In genomic region chr9:134502261-134503211, GRCh38 we compare ENCODE assay signal across 8 cellular contexts.
A peak's percentile ranks its signal among the peaks of the same experiment; 100 is the strongest.
DNase-seq lines count a peak whose midpoint lies in the region; ATAC-seq lines count a peak whose summit lies in the region.

No MANE protein-coding gene starts in this region.

- H2AFZ ChIP-seq in trophoblast cell (ENCODE audit: insufficient read depth, low read length, poor library complexity): peak overlapping the region; percentile 83

- POLR2A ChIA-PET in CD8-positive, alpha-beta memory T cell (lab: Charles Lee): no interaction called here

- no peaks in the 10 kb centered on the region for H3K36me3 Mint-ChIP-seq in CD8-positive, alpha-beta memory T cell

- peak overlapping the region; percentile 97 for H2AK5ac ChIP-seq in trophoblast cell (ENCODE audit: low read length)

- H3K79me1 ChIP-seq in trophoblast cell (ENCODE audit: low read length): peaks cover 20% of the 10 kb centered on the region

- H2BK12ac ChIP-seq in trophoblast cell (ENCODE audit: low read length): peak overlapping the region; percentile 91

- peak overlapping the region; percentile 92 for H3K14ac ChIP-seq in trophoblast cell (ENCODE audit: low read length)

- H3K27me3 ChIP-seq in SJCRH30: no peaks in the 10 kb centered on the region
- H3K27me3 ChIP-seq in trophoblast cell (ENCODE audit: insufficient read depth, low read length): peaks cover 7% of the 10 kb centered on the region
- no peaks in the 10 kb centered on the region for H3K27me3 ChIP-seq in CD8-positive, alpha-beta memory T cell (ENCODE audit: insufficient read depth, low read length, poor library complexity, severe bottlenecking)

- H3K36me3 ChIP-seq in SJCRH30 (no peaks in the 10 kb centered on the region), trophoblast cell (ENCODE audit: control insufficient read depth in 1 of 2, insufficient read depth in 2 of 2, low read length in 2 of 2) (peaks cover 0 to 3% of the 10 kb centered on the region in 2 experiments)
- H3K36me3 ChIP-seq in CD8-positive, alpha-beta memory T cell (ENCODE audit: insufficient read depth, low read length): no peaks in the 10 kb centered on the region

- H2BK120ac ChIP-seq in trophoblast cell (ENCODE audit: insufficient read depth, low read length, poor library complexity): peak overlapping the region; percentile 97

- H4K12ac ChIP-seq in trophoblast cell (ENCODE audit: low read depth, low read length): peak overlapping the region; percentile 56

- H3K9ac ChIP-seq in trophoblast cell (ENCODE audit: low read length): no peak overlapping the region

- peak overlapping the region; percentile 86 for H2BK5ac ChIP-seq in trophoblast cell (ENCODE audit: low read depth, low read length, poor library complexity)

- CTCF ChIA-PET in CD8-positive, alpha-beta memory T cell (lab: Charles Lee): no interaction called here

- peaks cover 7% of the 10 kb centered on the region for H3K79me2 ChIP-seq in trophoblast cell (ENCODE audit: control insufficient read depth, insufficient read depth, low read length, poor library complexity)

- peak overlapping the region; percentile 97 for H4K91ac ChIP-seq in trophoblast cell (ENCODE audit: low read depth, low read length)

- no peak overlapping the region for H3K4me3 Mint-ChIP-seq in CD8-positive, alpha-beta memory T cell

- H3K18ac ChIP-seq in trophoblast cell (ENCODE audit: low read length): peak overlapping the region; percentile 81

- no peak overlapping the region for H3K4me3 ChIP-seq in SJCRH30
- H3K4me3 ChIP-seq in trophoblast cell (ENCODE audit: low read depth, low read length): no peak overlapping the region
- no peak overlapping the region for H3K4me3 ChIP-seq in CD8-positive, alpha-beta memory T cell (ENCODE audit: low read length)

- no peak overlapping the region for H3K27ac Mint-ChIP-seq in CD8-positive, alpha-beta memory T cell

- no CpG with 5 or more reads among the region's 31 CpGs for WGBS in trophoblast cell (ENCODE audit: extremely low coverage, insufficient coverage, insufficient read length)

- H3K4ac ChIP-seq in trophoblast cell (ENCODE audit: low read depth, low read length): peak overlapping the region; percentile 81

- H3K4me1 ChIP-seq in SJCRH30: peaks cover 12% of the 10 kb centered on the region
- peaks cover 14 to 15% of the 10 kb centered on the region in 2 experiments for H3K4me1 ChIP-seq in trophoblast cell (ENCODE audit: control insufficient read depth in 1 of 2, insufficient read depth in 2 of 2, low read length in 2 of 2)
- H3K4me1 ChIP-seq in CD8-positive, alpha-beta memory T cell (ENCODE audit: insufficient read depth, low read length): no peaks in the 10 kb centered on the region

- ATAC-seq in HG02759 (IDR thresholded peaks at IDR 0.05; ENCODE audit: unreplicated experiment): no peak

- H3K9me3 ChIP-seq in SJCRH30 (replicated peaks) (no peaks in the 10 kb centered on the region), trophoblast cell (ENCODE audit: insufficient read depth, low read depth, low read length) (peaks cover 9% of the 10 kb centered on the region)
- no peaks in the 10 kb centered on the region for H3K9me3 ChIP-seq in CD8-positive, alpha-beta memory T cell (ENCODE audit: low read length)

- H3K27ac ChIP-seq in SJCRH30 (peak overlapping the region; percentile 87), trophoblast cell (ENCODE audit: low read depth, low read length) (peak overlapping the region; percentile 49)
- H3K27ac ChIP-seq in CD8-positive, alpha-beta memory T cell (ENCODE audit: low read depth, low read length): no peak overlapping the region

- H3K23ac ChIP-seq in trophoblast cell (ENCODE audit: low read length): no peak overlapping the region

- no peak overlapping the region for H3K4me2 ChIP-seq in trophoblast cell (ENCODE audit: low read length)

- peak overlapping the region; percentile 88 for H4K8ac ChIP-seq in trophoblast cell (ENCODE audit: low read depth, low read length)

- peaks cover 8 to 9% of the 10 kb centered on the region in 2 donors for H3K27me3 Mint-ChIP-seq in CD8-positive, alpha-beta memory T cell

- H3K4me1 Mint-ChIP-seq in CD8-positive, alpha-beta memory T cell: no peaks in the 10 kb centered on the region

- DNase-seq in GM04503 (ENCODE audit: low read depth) (peak; percentile 93), SJCRH30 (peak; percentile 97 to 98), glomerular visceral epithelial cell (ENCODE audit: extremely low spot score) (peak; percentile 97), trophoblast cell (peak; percentile 51 to 59), germinal center (ENCODE audit: low spot score) (no peak)
- no peak for DNase-seq in effector CD4-positive, alpha-beta T cell
- no peak for DNase-seq in CD8-positive, alpha-beta memory T cell

- peaks cover 0 to 2% (median 0%) of the 10 kb centered on the region in 5 donors for H3K9me3 Mint-ChIP-seq in CD8-positive, alpha-beta memory T cell

Comparison
In these comparisons a context has a peak if more than half of its experiments do, and no peak if none do; other contexts are left out.
1. DNase-seq: peak in GM04503 (single experiment), SJCRH30 (2 of 2), glomerular visceral epithelial cell (single experiment) and trophoblast cell (2 of 2); none in effector CD4-positive, alpha-beta T cell (single experiment), germinal center (single experiment) and CD8-positive, alpha-beta memory T cell (0 of 5).